Comparison of ENCODE assay signal across 8 cellular contexts in genomic region chr21:20083925-20084324, GRCh38.
"Had no signal": no experiment of that assay in that cellular context is flagged by ENCODE, and none has a peak within 500 bp of the region (broad histone marks: within the 10 kb centered on the region; RNA-seq: fewer than 3 reads in every experiment).

No MANE protein-coding gene starts in this region.

- ATAC-seq: HepG2, K562 had no signal

- FAIRE-seq: HepG2, HTR-8/SVneo, K562 had no signal

- DNase-seq: IMR-90, KBM-7, KG1 had no signal

- H3K9ac ChIP-seq: KMS-11 had no signal

- H3K27ac ChIP-seq: HL-60, KMS-11 had no signal

- H3K4me2 ChIP-seq: KMS-11 had no signal

- H3K4me3 ChIP-seq: K562 had no signal
